In the genomic region with DNA sequence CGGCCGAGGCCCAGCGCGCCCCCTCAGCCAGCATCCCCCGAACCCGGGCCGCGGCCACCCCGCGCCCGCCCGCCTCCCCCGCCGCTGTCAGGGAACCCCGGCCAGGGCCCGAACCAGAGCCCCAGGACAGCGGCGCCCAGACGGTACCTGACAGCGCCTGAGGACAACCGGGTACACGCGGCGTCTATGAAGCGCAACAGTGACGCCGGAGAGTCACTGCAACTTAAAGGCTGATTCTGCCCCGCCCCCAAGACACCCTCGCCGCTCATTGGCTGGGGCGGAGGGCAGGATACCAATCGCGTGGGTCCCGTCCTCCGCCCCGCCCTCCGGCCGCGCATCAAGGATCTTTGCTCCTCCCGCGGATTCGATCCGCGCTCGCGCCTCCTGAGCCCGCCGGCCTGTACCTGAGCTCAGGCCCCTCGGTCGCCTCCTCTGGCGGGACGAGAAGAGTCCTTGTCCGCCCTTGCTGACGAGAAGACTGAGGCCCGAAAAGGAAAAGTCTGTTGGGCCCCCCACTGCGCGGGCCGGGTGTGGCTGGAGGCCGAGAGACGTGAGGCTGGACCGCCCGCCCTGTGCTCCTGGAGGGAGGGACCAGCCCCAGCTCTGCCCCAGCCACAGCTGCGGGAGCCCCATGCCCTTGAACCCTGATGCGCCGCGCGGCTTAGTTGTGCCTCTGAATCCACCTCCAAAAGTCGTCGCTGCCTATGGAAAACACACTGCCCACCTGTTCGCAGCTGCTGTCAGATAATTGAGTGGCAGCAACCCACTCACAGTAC, we compare ENCODE assay signal across 1 cellular context.
TF ChIP-seq lines count a peak whose summit lies in the region.

A gene (minus strand): TSS at position 198 of the 776 bp plus-strand sequence. CDS start 6,752 bp downstream, outside the sequence.

TF ChIP-seq in HepG2, 621 proteins besides CTCF, POLR2A, EP300 and RAD21 (continued from another document and continues in another):
- TF ChIP-seq, protein P1, sequence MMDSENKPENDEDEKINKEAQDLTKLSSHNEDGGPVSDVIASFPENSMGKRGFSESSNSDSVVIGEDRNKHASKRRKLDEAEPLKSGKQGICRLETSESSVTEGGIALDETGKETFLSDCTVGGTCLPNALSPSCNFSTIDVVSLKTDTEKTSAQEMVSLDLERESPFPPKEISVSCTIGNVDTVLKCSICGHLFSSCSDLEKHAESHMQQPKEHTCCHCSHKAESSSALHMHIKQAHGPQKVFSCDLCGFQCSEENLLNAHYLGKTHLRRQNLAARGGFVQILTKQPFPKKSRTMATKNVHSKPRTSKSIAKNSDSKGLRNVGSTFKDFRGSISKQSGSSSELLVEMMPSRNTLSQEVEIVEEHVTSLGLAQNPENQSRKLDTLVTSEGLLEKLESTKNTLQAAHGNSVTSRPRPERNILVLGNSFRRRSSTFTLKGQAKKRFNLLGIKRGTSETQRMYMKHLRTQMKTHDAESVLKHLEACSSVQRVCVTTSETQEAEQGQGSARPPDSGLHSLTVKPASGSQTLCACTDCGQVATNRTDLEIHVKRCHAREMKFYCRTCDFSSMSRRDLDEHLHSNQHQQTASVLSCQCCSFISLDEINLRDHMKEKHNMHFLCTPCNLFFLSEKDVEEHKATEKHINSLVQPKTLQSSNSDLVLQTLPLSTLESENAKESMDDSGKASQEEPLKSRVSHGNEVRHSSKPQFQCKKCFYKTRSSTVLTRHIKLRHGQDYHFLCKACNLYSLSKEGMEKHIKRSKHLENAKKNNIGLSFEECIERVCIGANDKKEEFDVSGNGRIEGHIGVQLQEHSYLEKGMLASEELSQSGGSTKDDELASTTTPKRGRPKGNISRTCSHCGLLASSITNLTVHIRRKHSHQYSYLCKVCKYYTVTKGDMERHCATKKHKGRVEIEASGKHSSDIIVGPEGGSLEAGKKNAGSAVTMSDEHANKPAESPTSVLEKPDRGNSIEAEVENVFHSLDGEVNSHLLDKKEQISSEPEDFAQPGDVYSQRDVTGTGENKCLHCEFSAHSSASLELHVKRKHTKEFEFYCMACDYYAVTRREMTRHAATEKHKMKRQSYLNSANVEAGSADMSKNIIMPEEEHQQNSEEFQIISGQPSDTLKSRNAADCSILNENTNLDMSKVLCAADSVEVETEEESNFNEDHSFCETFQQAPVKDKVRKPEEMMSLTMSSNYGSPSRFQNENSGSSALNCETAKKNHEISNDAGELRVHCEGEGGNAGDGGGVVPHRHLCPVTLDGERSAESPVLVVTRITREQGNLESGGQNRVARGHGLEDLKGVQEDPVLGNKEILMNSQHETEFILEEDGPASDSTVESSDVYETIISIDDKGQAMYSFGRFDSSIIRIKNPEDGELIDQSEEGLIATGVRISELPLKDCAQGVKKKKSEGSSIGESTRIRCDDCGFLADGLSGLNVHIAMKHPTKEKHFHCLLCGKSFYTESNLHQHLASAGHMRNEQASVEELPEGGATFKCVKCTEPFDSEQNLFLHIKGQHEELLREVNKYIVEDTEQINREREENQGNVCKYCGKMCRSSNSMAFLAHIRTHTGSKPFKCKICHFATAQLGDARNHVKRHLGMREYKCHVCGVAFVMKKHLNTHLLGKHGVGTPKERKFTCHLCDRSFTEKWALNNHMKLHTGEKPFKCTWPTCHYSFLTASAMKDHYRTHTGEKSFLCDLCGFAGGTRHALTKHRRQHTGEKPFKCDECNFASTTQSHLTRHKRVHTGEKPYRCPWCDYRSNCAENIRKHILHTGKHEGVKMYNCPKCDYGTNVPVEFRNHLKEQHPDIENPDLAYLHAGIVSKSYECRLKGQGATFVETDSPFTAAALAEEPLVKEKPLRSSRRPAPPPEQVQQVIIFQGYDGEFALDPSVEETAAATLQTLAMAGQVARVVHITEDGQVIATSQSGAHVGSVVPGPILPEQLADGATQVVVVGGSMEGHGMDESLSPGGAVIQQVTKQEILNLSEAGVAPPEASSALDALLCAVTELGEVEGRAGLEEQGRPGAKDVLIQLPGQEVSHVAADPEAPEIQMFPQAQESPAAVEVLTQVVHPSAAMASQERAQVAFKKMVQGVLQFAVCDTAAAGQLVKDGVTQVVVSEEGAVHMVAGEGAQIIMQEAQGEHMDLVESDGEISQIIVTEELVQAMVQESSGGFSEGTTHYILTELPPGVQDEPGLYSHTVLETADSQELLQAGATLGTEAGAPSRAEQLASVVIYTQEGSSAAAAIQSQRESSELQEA (CRISPR knock-in tag; IDR thresholded peaks at IDR 0.05; ENCODE audit: not compliant biosample characterization) = no peak
- TF ChIP-seq, protein P2, sequence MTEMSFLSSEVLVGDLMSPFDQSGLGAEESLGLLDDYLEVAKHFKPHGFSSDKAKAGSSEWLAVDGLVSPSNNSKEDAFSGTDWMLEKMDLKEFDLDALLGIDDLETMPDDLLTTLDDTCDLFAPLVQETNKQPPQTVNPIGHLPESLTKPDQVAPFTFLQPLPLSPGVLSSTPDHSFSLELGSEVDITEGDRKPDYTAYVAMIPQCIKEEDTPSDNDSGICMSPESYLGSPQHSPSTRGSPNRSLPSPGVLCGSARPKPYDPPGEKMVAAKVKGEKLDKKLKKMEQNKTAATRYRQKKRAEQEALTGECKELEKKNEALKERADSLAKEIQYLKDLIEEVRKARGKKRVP (CRISPR knock-in tag; IDR thresholded peaks at IDR 0.05) = no peak
- no peak for TF ChIP-seq BHLHE40 (IDR thresholded peaks at IDR 0.05; ENCODE audit: low read length)
- no peak for TF ChIP-seq ZNF251 (CRISPR knock-in tag; IDR thresholded peaks at IDR 0.05)
- TF ChIP-seq ZNF331 (CRISPR knock-in tag; IDR thresholded peaks at IDR 0.05) = peak; percentile 35; the same call in 1 of the 2 replicates
- TF ChIP-seq ZKSCAN8 (CRISPR knock-in tag; IDR thresholded peaks at IDR 0.05; ENCODE audit: borderline replicate concordance) = no peak
- TF ChIP-seq ZNF563 (CRISPR knock-in tag; IDR thresholded peaks at IDR 0.05) = peak; percentile 65; the same call in 1 of the 2 replicates
- no peak for TF ChIP-seq SP1 (IDR thresholded peaks at IDR 0.05)
- peak; percentile 87 for TF ChIP-seq SP1 (CRISPR knock-in tag; IDR thresholded peaks at IDR 0.05)
- TF ChIP-seq RCOR2 (CRISPR knock-in tag; IDR thresholded peaks at IDR 0.05) = peak; percentile 58; the same call in 1 of the 2 replicates
- no peak for TF ChIP-seq ZNF44 (CRISPR knock-in tag; IDR thresholded peaks at IDR 0.05)
- no peak for TF ChIP-seq SMYD3 (CRISPR knock-in tag; IDR thresholded peaks at IDR 0.05)
- TF ChIP-seq XBP1 (CRISPR knock-in tag; IDR thresholded peaks at IDR 0.05) = no peak
- TF ChIP-seq JUN (CRISPR knock-in tag; IDR thresholded peaks at IDR 0.05) = 0 out of 2 replicates have a peak, but pooled peaks have one; percentile 32
- TF ChIP-seq, protein P3, sequence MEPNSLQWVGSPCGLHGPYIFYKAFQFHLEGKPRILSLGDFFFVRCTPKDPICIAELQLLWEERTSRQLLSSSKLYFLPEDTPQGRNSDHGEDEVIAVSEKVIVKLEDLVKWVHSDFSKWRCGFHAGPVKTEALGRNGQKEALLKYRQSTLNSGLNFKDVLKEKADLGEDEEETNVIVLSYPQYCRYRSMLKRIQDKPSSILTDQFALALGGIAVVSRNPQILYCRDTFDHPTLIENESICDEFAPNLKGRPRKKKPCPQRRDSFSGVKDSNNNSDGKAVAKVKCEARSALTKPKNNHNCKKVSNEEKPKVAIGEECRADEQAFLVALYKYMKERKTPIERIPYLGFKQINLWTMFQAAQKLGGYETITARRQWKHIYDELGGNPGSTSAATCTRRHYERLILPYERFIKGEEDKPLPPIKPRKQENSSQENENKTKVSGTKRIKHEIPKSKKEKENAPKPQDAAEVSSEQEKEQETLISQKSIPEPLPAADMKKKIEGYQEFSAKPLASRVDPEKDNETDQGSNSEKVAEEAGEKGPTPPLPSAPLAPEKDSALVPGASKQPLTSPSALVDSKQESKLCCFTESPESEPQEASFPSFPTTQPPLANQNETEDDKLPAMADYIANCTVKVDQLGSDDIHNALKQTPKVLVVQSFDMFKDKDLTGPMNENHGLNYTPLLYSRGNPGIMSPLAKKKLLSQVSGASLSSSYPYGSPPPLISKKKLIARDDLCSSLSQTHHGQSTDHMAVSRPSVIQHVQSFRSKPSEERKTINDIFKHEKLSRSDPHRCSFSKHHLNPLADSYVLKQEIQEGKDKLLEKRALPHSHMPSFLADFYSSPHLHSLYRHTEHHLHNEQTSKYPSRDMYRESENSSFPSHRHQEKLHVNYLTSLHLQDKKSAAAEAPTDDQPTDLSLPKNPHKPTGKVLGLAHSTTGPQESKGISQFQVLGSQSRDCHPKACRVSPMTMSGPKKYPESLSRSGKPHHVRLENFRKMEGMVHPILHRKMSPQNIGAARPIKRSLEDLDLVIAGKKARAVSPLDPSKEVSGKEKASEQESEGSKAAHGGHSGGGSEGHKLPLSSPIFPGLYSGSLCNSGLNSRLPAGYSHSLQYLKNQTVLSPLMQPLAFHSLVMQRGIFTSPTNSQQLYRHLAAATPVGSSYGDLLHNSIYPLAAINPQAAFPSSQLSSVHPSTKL (CRISPR knock-in tag; IDR thresholded peaks at IDR 0.05) = peak; percentile 66; the same call in 1 of the 2 replicates
- no peak for TF ChIP-seq PHB2 (IDR thresholded peaks at IDR 0.05; ENCODE audit: partially characterized antibody)
- TF ChIP-seq ZNF589 (CRISPR knock-in tag; conservative IDR thresholded peaks at IDR 0.05) = no peak
- TF ChIP-seq SP4 (CRISPR knock-in tag; IDR thresholded peaks at IDR 0.05) = peak; percentile 87; the same call in 1 of the 2 replicates
- TF ChIP-seq NCOA1 (CRISPR knock-in tag; IDR thresholded peaks at IDR 0.05) = no peak
- no peak for TF ChIP-seq ZNF264 (CRISPR knock-in tag; IDR thresholded peaks at IDR 0.05)
- no peak for TF ChIP-seq TCF7L2 (IDR thresholded peaks at IDR 0.05; ENCODE audit: low read depth, low read length)
- no peak for TF ChIP-seq CHD2 (IDR thresholded peaks at IDR 0.05; ENCODE audit: low read depth, low read length)
- no peak for TF ChIP-seq ZFP41 (CRISPR knock-in tag; IDR thresholded peaks at IDR 0.05; ENCODE audit: borderline replicate concordance)
- no peak for TF ChIP-seq TEAD2 (CRISPR knock-in tag; IDR thresholded peaks at IDR 0.05)
- TF ChIP-seq, protein P4, sequence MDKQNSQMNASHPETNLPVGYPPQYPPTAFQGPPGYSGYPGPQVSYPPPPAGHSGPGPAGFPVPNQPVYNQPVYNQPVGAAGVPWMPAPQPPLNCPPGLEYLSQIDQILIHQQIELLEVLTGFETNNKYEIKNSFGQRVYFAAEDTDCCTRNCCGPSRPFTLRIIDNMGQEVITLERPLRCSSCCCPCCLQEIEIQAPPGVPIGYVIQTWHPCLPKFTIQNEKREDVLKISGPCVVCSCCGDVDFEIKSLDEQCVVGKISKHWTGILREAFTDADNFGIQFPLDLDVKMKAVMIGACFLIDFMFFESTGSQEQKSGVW (CRISPR knock-in tag; IDR thresholded peaks at IDR 0.05; ENCODE audit: borderline replicate concordance) = 0 out of 2 replicates have a peak, but pooled peaks have one; percentile 36
- no peak for TF ChIP-seq NONO (IDR thresholded peaks at IDR 0.05)
- no peak; the same call in 1 of the 2 replicates for TF ChIP-seq NONO (CRISPR knock-in tag; conservative IDR thresholded peaks at IDR 0.05)
- TF ChIP-seq, protein P5, sequence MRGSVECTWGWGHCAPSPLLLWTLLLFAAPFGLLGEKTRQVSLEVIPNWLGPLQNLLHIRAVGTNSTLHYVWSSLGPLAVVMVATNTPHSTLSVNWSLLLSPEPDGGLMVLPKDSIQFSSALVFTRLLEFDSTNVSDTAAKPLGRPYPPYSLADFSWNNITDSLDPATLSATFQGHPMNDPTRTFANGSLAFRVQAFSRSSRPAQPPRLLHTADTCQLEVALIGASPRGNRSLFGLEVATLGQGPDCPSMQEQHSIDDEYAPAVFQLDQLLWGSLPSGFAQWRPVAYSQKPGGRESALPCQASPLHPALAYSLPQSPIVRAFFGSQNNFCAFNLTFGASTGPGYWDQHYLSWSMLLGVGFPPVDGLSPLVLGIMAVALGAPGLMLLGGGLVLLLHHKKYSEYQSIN (CRISPR knock-in tag; IDR thresholded peaks at IDR 0.05; ENCODE audit: borderline replicate concordance) = no peak
- peak; percentile 60 for TF ChIP-seq THAP11 (CRISPR knock-in tag; IDR thresholded peaks at IDR 0.05)
- TF ChIP-seq PRPF4 (IDR thresholded peaks at IDR 0.05; ENCODE audit: low read depth, low read length, poor library complexity, severe bottlenecking) = no peak
- TF ChIP-seq, protein P6, sequence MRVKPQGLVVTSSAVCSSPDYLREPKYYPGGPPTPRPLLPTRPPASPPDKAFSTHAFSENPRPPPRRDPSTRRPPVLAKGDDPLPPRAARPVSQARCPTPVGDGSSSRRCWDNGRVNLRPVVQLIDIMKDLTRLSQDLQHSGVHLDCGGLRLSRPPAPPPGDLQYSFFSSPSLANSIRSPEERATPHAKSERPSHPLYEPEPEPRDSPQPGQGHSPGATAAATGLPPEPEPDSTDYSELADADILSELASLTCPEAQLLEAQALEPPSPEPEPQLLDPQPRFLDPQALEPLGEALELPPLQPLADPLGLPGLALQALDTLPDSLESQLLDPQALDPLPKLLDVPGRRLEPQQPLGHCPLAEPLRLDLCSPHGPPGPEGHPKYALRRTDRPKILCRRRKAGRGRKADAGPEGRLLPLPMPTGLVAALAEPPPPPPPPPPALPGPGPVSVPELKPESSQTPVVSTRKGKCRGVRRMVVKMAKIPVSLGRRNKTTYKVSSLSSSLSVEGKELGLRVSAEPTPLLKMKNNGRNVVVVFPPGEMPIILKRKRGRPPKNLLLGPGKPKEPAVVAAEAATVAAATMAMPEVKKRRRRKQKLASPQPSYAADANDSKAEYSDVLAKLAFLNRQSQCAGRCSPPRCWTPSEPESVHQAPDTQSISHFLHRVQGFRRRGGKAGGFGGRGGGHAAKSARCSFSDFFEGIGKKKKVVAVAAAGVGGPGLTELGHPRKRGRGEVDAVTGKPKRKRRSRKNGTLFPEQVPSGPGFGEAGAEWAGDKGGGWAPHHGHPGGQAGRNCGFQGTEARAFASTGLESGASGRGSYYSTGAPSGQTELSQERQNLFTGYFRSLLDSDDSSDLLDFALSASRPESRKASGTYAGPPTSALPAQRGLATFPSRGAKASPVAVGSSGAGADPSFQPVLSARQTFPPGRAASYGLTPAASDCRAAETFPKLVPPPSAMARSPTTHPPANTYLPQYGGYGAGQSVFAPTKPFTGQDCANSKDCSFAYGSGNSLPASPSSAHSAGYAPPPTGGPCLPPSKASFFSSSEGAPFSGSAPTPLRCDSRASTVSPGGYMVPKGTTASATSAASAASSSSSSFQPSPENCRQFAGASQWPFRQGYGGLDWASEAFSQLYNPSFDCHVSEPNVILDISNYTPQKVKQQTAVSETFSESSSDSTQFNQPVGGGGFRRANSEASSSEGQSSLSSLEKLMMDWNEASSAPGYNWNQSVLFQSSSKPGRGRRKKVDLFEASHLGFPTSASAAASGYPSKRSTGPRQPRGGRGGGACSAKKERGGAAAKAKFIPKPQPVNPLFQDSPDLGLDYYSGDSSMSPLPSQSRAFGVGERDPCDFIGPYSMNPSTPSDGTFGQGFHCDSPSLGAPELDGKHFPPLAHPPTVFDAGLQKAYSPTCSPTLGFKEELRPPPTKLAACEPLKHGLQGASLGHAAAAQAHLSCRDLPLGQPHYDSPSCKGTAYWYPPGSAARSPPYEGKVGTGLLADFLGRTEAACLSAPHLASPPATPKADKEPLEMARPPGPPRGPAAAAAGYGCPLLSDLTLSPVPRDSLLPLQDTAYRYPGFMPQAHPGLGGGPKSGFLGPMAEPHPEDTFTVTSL (CRISPR knock-in tag; IDR thresholded peaks at IDR 0.05; ENCODE audit: borderline replicate concordance) = 0 out of 2 replicates have a peak, but pooled peaks have one; percentile 53
- TF ChIP-seq HOXA3 (CRISPR knock-in tag; IDR thresholded peaks at IDR 0.05) = no peak; the same call in 1 of the 2 replicates
- TF ChIP-seq ZNF446 (CRISPR knock-in tag; IDR thresholded peaks at IDR 0.05) = no peak
- no peak for TF ChIP-seq HNRNPL (IDR thresholded peaks at IDR 0.05; ENCODE audit: low read depth, low read length)
- TF ChIP-seq HOXD1 (CRISPR knock-in tag; IDR thresholded peaks at IDR 0.05) = no peak
- peak; percentile 63; the same call in 1 of the 2 replicates for TF ChIP-seq GABPB1 (CRISPR knock-in tag; IDR thresholded peaks at IDR 0.05)
- no peak; the same call in 1 of the 2 replicates for TF ChIP-seq ZNF329 (CRISPR knock-in tag; IDR thresholded peaks at IDR 0.05; ENCODE audit: low read depth)
- no peak; the same call in 1 of the 2 replicates for TF ChIP-seq BORCS8-MEF2B (CRISPR knock-in tag; IDR thresholded peaks at IDR 0.05)
- TF ChIP-seq ZFAT (CRISPR knock-in tag; conservative IDR thresholded peaks at IDR 0.05) = no peak
- TF ChIP-seq KAT2B (IDR thresholded peaks at IDR 0.05; ENCODE audit: borderline replicate concordance, low read depth, low read length) = no peak
